In the genomic region with DNA sequence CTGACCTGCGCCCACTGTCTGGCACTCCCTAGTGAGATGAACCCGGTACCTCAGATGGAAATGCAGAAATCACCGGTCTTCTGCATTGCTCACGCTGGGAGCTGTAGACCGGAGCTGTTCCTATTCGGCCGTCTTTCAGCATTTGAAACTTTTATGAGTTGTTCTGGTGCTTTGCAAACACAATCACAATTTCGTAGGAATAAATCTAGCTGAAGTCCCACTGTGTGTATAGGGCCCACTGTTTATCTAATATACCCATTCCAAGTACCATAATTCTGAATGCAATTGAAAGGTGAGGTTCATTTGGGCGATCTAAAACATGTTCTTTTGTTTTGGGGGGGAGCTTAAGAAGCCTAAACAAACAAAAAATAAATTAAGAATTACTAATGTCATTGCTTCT, we compare ENCODE assay signal across 15 cellular contexts.
A peak's percentile ranks its signal among the peaks of the same experiment; 100 is the strongest.
DNase-seq lines count a peak whose midpoint lies in the region; ATAC-seq, FAIRE-seq and TF ChIP-seq lines count a peak whose summit lies in the region.
"Had no signal": no experiment of that assay in that cellular context is flagged by ENCODE, and none has a peak within 500 bp of the region (broad histone marks: within the 10 kb centered on the region; RNA-seq: fewer than 3 reads in every experiment).

No MANE protein-coding gene starts in this region.

- H3K79me2 ChIP-seq in SU-DHL-6 (ENCODE audit: insufficient read depth, low read length) (no peaks in the 10 kb centered on the region), smooth muscle cell (ENCODE audit: low read depth) (no peaks in the 10 kb centered on the region)

- TF ChIP-seq CTCF in SU-DHL-6 (IDR thresholded peaks at IDR 0.05; ENCODE audit: insufficient read depth, low read length, poor library complexity, severe bottlenecking), result no peak
- no peak for TF ChIP-seq CTCF in foreskin keratinocyte (conservative IDR thresholded peaks at IDR 0.05)
- TF ChIP-seq CTCF in smooth muscle cell (IDR thresholded peaks at IDR 0.05; ENCODE audit: borderline replicate concordance, insufficient read depth, poor library complexity, severe bottlenecking), result no peak

- H3K9ac ChIP-seq in SU-DHL-6 (ENCODE audit: low read length), result peak overlapping the region; percentile 46
- H3K9ac ChIP-seq in smooth muscle cell (ENCODE audit: low read depth), result no peak overlapping the region

- no peaks in the 10 kb centered on the region for H3K9me2 ChIP-seq in SU-DHL-6 (replicated peaks; ENCODE audit: insufficient read depth, low read length)

- peak; percentile 48 for ATAC-seq in foreskin keratinocyte
- ATAC-seq: activated naive CD8-positive, alpha-beta T cell treated with anti-CD3 and anti-CD28 coated beads, Interleukin-2, amount 50 U/mL, for 24 hours; natural killer cell treated with Interleukin-12 subunit alpha and Interleukin-12 subunit beta and Interleukin-15 and Interleukin-18, amount 100 ng/mL, for 72 hours had no signal

- H3K9me3 ChIP-seq in SU-DHL-6 (ENCODE audit: insufficient read depth, low read length) (no peaks in the 10 kb centered on the region), smooth muscle cell (replicated peaks; ENCODE audit: low read depth) (no peaks in the 10 kb centered on the region)
- H3K9me3 ChIP-seq: SJSA1 had no signal

- peak overlapping the region; percentile 46 for H3K4me3 ChIP-seq in SU-DHL-6 (ENCODE audit: insufficient read depth, low read length, poor library complexity, severe bottlenecking)
- H3K4me3 ChIP-seq in smooth muscle cell, result peak overlapping the region; percentile 36
- H3K4me3 ChIP-seq: SJSA1 had no signal

- H3K4me2 ChIP-seq in SU-DHL-6 (ENCODE audit: low read depth, low read length, poor library complexity, severe bottlenecking), result peak overlapping the region; percentile 74
- peak overlapping the region; percentile 73 for H3K4me2 ChIP-seq in smooth muscle cell

- H3K36me3 ChIP-seq in SU-DHL-6 (ENCODE audit: low read length), result no peaks in the 10 kb centered on the region; the same call in 1 of the 2 replicates
- H3K36me3 ChIP-seq in smooth muscle cell (ENCODE audit: low read depth), result no peaks in the 10 kb centered on the region
- H3K36me3 ChIP-seq: SJSA1 had no signal

- no peaks in the 10 kb centered on the region for H4K20me1 ChIP-seq in SU-DHL-6 (ENCODE audit: low read depth, low read length)
- no peaks in the 10 kb centered on the region for H4K20me1 ChIP-seq in smooth muscle cell (ENCODE audit: low read depth)

- DNase-seq in NCI-H1417 (lab: John Stamatoyannopoulos, UW) (peak in 2 of 3 experiments; percentile 31 to 47), NCI-H1417 treated with DMSO at 0.1 percent for 48 hours (lab: John Stamatoyannopoulos, UW) (no peak), foreskin keratinocyte (no peak), smooth muscle cell (lab: John Stamatoyannopoulos, UW; ENCODE audit: unreplicated experiment) (no peak), DMS79 treated with DMSO at 0.1 percent for 48 hours (lab: John Stamatoyannopoulos, UW) (no peak), HTR-8/SVneo (ENCODE audit: insufficient read length, low spot score) (no peak)
- DNase-seq in stimulated activated CD4-positive, alpha-beta T cell treated with anti-CD3 and anti-CD28 coated beads, Interleukin-4, amount 100 ng/mL, for 1 hour, result no peak
- DNase-seq: activated naive CD8-positive, alpha-beta T cell treated with anti-CD3 and anti-CD28 coated beads, Interleukin-2, amount 50 U/mL, for 24 hours; foreskin melanocyte; KBM-7; NCI-H1694 treated with DMSO at 0.1 percent for 48 hours had no signal

- H3K4me1 ChIP-seq in foreskin keratinocyte (peaks cover 9% of the 10 kb centered on the region), smooth muscle cell (ENCODE audit: low read depth) (peaks cover 5% of the 10 kb centered on the region)
- H3K4me1 ChIP-seq: SJSA1 had no signal

- peak overlapping the region; percentile 56 for H3K27ac ChIP-seq in SU-DHL-6 (ENCODE audit: low read depth, low read length)
- H3K27ac ChIP-seq in foreskin keratinocyte, result peak overlapping the region; percentile 63
- no peak overlapping the region for H3K27ac ChIP-seq in smooth muscle cell (ENCODE audit: low read depth)
- H3K27ac ChIP-seq: 22Rv1, SJSA1 had no signal

- WGBS in smooth muscle cell (ENCODE audit: low lambda C conversion rate), result 42% methylated on average over 9 of the region's 9 CpGs

- no peak for FAIRE-seq in HTR-8/SVneo (lab: Jason Lieb, UNC)

- H3K27me3 ChIP-seq in SU-DHL-6 (ENCODE audit: low read length) (no peaks in the 10 kb centered on the region), foreskin keratinocyte (no peaks in the 10 kb centered on the region), smooth muscle cell (ENCODE audit: low read depth) (no peaks in the 10 kb centered on the region)
- H3K27me3 ChIP-seq: SJSA1 had no signal

- H2AFZ ChIP-seq in SU-DHL-6 (ENCODE audit: low read depth, low read length, severe bottlenecking) (no peak overlapping the region), smooth muscle cell (ENCODE audit: low read depth) (peak overlapping the region; percentile 90)

- H3F3A ChIP-seq in SU-DHL-6 (ENCODE audit: insufficient read depth) (no peaks in the 10 kb centered on the region; the same call in 1 of the 2 replicates), smooth muscle cell (ENCODE audit: low read depth) (peaks cover 4% of the 10 kb centered on the region)

Comparison
In these comparisons a context has a peak if more than half of its experiments do, and no peak if none do; other contexts are left out.
1. DNase-seq: peak in NCI-H1417 (2 of 3); none in NCI-H1417 treated with DMSO at 0.1 percent for 48 hours (single experiment), foreskin keratinocyte (0 of 2), smooth muscle cell (single experiment), stimulated activated CD4-positive, alpha-beta T cell treated with anti-CD3 and anti-CD28 coated beads, Interleukin-4, amount 100 ng/mL, for 1 hour (single experiment), DMS79 treated with DMSO at 0.1 percent for 48 hours (single experiment) and HTR-8/SVneo (single experiment).